In the genomic region with DNA sequence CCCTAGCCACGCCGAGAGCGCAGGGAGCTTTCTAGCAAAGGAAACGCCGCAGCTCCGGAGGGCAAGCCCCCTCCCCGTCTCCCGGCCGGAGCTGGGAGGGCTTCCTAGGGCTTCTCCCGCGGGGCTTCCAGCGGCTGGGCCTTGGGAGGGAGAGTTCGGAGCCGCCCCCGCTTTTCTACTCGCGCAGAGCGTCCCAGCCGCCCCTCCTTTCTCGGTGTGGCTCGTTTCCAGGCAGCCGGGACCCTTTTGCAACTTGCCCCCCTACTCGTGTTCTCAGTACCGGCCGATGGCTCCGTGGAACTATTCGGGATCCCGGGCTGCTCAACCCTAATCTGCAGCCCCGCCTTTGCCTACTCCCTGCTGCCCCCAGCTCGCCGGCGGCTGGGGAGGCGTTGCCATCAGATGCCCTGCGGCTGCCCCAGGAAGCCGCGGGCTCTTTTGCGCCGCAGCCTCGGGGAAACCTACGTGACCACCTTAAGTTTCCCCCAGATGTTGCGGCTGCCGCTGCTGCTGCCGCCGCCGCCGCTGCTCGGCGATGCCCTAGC, we compare ENCODE assay signal across 8 cellular contexts. TPM values are rescaled to one million over a fixed set of nuclear protein-coding genes. Genes with fewer than 3 reads are reported as not detected.
DNase-seq lines count a peak whose midpoint lies in the region; ATAC-seq and TF ChIP-seq lines count a peak whose summit lies in the region.

No MANE protein-coding gene starts in this region.

- H3K9me3 ChIP-seq in esophagus (ENCODE audit: control insufficient read depth in 2 of 2, insufficient read depth in 1 of 2, low read depth in 1 of 2, low read length in 1 of 2) (peaks cover 0 to 2% of the 10 kb centered on the region in 2 donors), tibial artery (no peaks in the 10 kb centered on the region)

- H3K27me3 ChIP-seq in esophagus (ENCODE audit: control insufficient read depth in 1 of 2, insufficient read depth in 2 of 2, low read length in 2 of 2): no peaks in the 10 kb centered on the region
- no peaks in the 10 kb centered on the region for H3K27me3 ChIP-seq in tibial artery

- DNase-seq in stimulated activated naive CD4-positive, alpha-beta T cell (lab: John Stamatoyannopoulos, UW): peak in 5 of 6 experiments; percentile 35 to 78 (median 58)
- DNase-seq in stimulated activated naive CD4-positive, alpha-beta T cell treated with Interleukin-2 at 50 U/mL for 16 hours (lab: John Stamatoyannopoulos, UW): no peak
- DNase-seq in NCI-H146 treated with DMSO at 0.1 percent for 48 hours (lab: John Stamatoyannopoulos, UW; ENCODE audit: unreplicated experiment): peak; percentile 34
- peak; percentile 89 for DNase-seq in activated CD8-positive, alpha-beta memory T cell treated with anti-CD3 and anti-CD28 coated beads for 24 hours
- peak; percentile 72 for DNase-seq in myocyte (ENCODE audit: low read depth)
- DNase-seq in tibial artery: peak; percentile 59 to 87

- WGBS in esophagus, 2 donors: 0% methylated on average over 48 of the region's 48 CpGs

- peak; percentile 28 for ATAC-seq in HG02610 (IDR thresholded peaks at IDR 0.05; ENCODE audit: unreplicated experiment)

- peak in 1 of 2 experiments; percentile 17 for TF ChIP-seq CTCF in tibial artery (IDR thresholded peaks at IDR 0.05)

- H3K4me1 ChIP-seq in esophagus (ENCODE audit: control insufficient read depth in 2 of 2, insufficient read depth in 2 of 2, low read length in 1 of 2) (no peaks in the 10 kb centered on the region), tibial artery (peaks cover 0 to 12% (median 10%) of the 10 kb centered on the region in 4 donors)

- H3K27ac ChIP-seq in esophagus (ENCODE audit: low read depth in 2 of 2, low read length in 1 of 2) (peak overlapping the region; percentile 97 to 99), tibial artery (peak overlapping the region; percentile 99 to 100)

- H3K36me3 ChIP-seq in esophagus (ENCODE audit: control insufficient read depth in 2 of 2, insufficient read depth in 2 of 2, low read length in 1 of 2) (peaks cover 0 to 7% of the 10 kb centered on the region in 2 donors), tibial artery (peaks cover 7 to 10% (median 9%) of the 10 kb centered on the region in 3 donors)

- intact Hi-C loops in tibial artery (cut with DNase I; ENCODE audit: low total_unique reads): loop anchor here (5.0 kb wide), 2 partner anchors 68 to 103 kb away; a partner anchor contains a TSS

- peak overlapping the region; percentile 71 to 81 for H3K4me3 ChIP-seq in esophagus (ENCODE audit: low read depth in 1 of 2, low read length in 2 of 2)
- peak overlapping the region; percentile 87 to 89 for H3K4me3 ChIP-seq in tibial artery

RNA-seq across cellular contexts. Expression of a gene that starts 1.5 kb away (rescaled TPM):
- 1 to 10 TPM; 1.6 to 2.0 TPM for polyA plus RNA-seq in esophagus
- 0.08 TPM in 1 of 2 replicates, not detected in the other for total RNA-seq in myocyte
- 0.33 TPM for polyA plus RNA-seq in myocyte (2012)
